17 cellular contexts compared by ENCODE assay signal in the genomic region with DNA sequence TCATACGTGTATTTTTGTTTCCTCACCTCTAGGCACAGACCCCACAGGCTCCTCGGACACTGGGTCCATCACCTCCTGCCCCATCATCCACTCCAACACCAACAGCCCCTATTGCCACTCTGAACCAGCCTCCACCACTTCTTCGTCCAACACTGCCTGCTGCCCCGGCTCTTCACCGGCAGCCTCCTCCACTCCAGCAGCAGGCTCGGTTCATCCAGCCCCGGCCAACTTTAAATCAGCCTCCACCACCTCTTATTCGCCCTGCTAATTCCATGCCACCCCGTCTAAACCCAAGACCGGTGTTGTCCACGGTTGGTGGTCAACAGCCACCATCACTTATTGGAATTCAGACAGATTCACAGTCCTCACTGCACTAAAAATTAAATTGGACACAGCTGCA. TPM values are rescaled to one million over a fixed set of nuclear protein-coding genes. Genes with fewer than 3 reads are reported as not detected.
A peak's percentile ranks its signal among the peaks of the same experiment; 100 is the strongest.
DNase-seq lines count a peak whose midpoint lies in the region; ATAC-seq, FAIRE-seq and TF ChIP-seq lines count a peak whose summit lies in the region.
"Had no signal": no experiment of that assay in that cellular context is flagged by ENCODE, and none has a peak within 500 bp of the region (broad histone marks: within the 10 kb centered on the region; RNA-seq: fewer than 3 reads in every experiment).

No MANE protein-coding gene starts in this region.

- in situ Hi-C loops in IMR-90 (cut with MboI; ENCODE audit: low sequenced_read_pairs), result no loop called here

- no peaks in the 10 kb centered on the region for H3K9me3 ChIP-seq in IMR-90 (ENCODE audit: control insufficient read depth, insufficient read depth, low read length)
- no peaks in the 10 kb centered on the region for H3K9me3 ChIP-seq in OCI-LY7 (ENCODE audit: low read length)

- H3K9ac ChIP-seq in IMR-90 (ENCODE audit: low read depth, low read length), result no peak overlapping the region

- no peak overlapping the region for H2BK5ac ChIP-seq in IMR-90 (ENCODE audit: low read depth, low read length, poor library complexity, severe bottlenecking)

- H4K20me1 ChIP-seq in IMR-90 (ENCODE audit: insufficient read depth, low read length), result no peaks in the 10 kb centered on the region
- H4K20me1 ChIP-seq in OCI-LY7 (ENCODE audit: insufficient read depth, low read length), result no peaks in the 10 kb centered on the region

- no peaks in the 10 kb centered on the region for H3K4me1 ChIP-seq in IMR-90 (ENCODE audit: control insufficient read depth, insufficient read depth, low read length)
- no peaks in the 10 kb centered on the region for H3K4me1 ChIP-seq in OCI-LY7 (ENCODE audit: insufficient read depth, low read length, poor library complexity, severe bottlenecking)

- H3K4me1 Mint-ChIP-seq in activated naive CD8-positive, alpha-beta T cell (ENCODE audit: low read depth), result peaks cover 10% of the 10 kb centered on the region
- peaks cover 5% of the 10 kb centered on the region for H3K4me1 Mint-ChIP-seq in activated naive CD8-positive, alpha-beta T cell treated with anti-CD3 and anti-CD28 coated beads for 36 hours
- peaks cover 6% of the 10 kb centered on the region for H3K4me1 Mint-ChIP-seq in memory B cell

- H4K91ac ChIP-seq in IMR-90 (ENCODE audit: insufficient read depth, low read depth, low read length), result no peak overlapping the region

- no peak overlapping the region for H3K4ac ChIP-seq in IMR-90 (ENCODE audit: low read depth, low read length)

- no peak overlapping the region for H3K23ac ChIP-seq in IMR-90 (ENCODE audit: low read depth, low read length)

- no peak overlapping the region for H2AK5ac ChIP-seq in IMR-90 (ENCODE audit: low read depth, low read length)

- no peak for TF ChIP-seq POLR2A in IMR-90 (IDR thresholded peaks at IDR 0.05; ENCODE audit: low read depth, low read length)

- H4K5ac ChIP-seq in IMR-90 (ENCODE audit: low read depth, low read length), result no peak overlapping the region

- no peaks in the 10 kb centered on the region for H3K9me1 ChIP-seq in IMR-90 (ENCODE audit: insufficient read depth, low read length)

- DNase-seq in activated naive CD8-positive, alpha-beta T cell treated with anti-CD3 and anti-CD28 coated beads for 36 hours, result no peak
- DNase-seq in IMR-90, result no peak
- no peak for DNase-seq in memory B cell (ENCODE audit: low spot score in 2 of 2)
- no peak for DNase-seq in urothelium cell line (ENCODE audit: low spot score)
- no peak for DNase-seq in OCI-LY7 (ENCODE audit: low spot score)
- no peak for DNase-seq in NCI-H510A (lab: John Stamatoyannopoulos, UW)
- DNase-seq: C1 segment of cervical spinal cord; DMS 273 treated with DMSO at 0.1 percent for 48 hours; DND-41; NCI-H1417 treated with DMSO at 0.1 percent for 48 hours; NCI-H2029; NCI-H2171 treated with DMSO at 0.1 percent for 48 hours; NCI-H748 treated with DMSO at 0.1 percent for 48 hours; NK-92 treated with Interleukin-12 subunit alpha and Interleukin-12 subunit beta, amount 100 ng/mL, for 24 hours had no signal

- POLR2A ChIA-PET in IMR-90 (lab: Charles Lee; ENCODE audit: unreplicated experiment) (no interaction called here), OCI-LY7 (lab: Charles Lee) (interaction anchor here (0.6 kb wide), 1 partner anchor 41 kb away, joined by 6 read pairs; no protein-coding TSS in a partner anchor)

- H3K79me1 ChIP-seq in IMR-90 (ENCODE audit: low read depth in 1 of 2, low read length in 2 of 2), result no peaks in the 10 kb centered on the region

- no peaks in the 10 kb centered on the region for H3K27me3 ChIP-seq in IMR-90 (ENCODE audit: control insufficient read depth, insufficient read depth, low read length)

- no peak overlapping the region for H3K27ac ChIP-seq in IMR-90 (ENCODE audit: insufficient read depth, low read length)
- no peak overlapping the region for H3K27ac ChIP-seq in OCI-LY7 (ENCODE audit: low read depth, low read length, poor library complexity, severe bottlenecking)

- H3K36me3 Mint-ChIP-seq in activated naive CD8-positive, alpha-beta T cell, result peaks cover 8% of the 10 kb centered on the region
- peaks cover 14% of the 10 kb centered on the region for H3K36me3 Mint-ChIP-seq in activated naive CD8-positive, alpha-beta T cell treated with anti-CD3 and anti-CD28 coated beads for 36 hours
- H3K36me3 Mint-ChIP-seq in memory B cell, result peaks cover 15% of the 10 kb centered on the region

- H2AFZ ChIP-seq in IMR-90 (replicated peaks; ENCODE audit: low read length, poor library complexity) (no peak overlapping the region), OCI-LY7 (ENCODE audit: low read length) (no peak overlapping the region)

- peak; percentile 76 for FAIRE-seq in urothelium cell line (lab: Jason Lieb, UNC)
- FAIRE-seq: RCC 7860 had no signal

- no peaks in the 10 kb centered on the region for H3K9me2 ChIP-seq in OCI-LY7 (ENCODE audit: insufficient read depth, low read length)

- TSS peak; percentile 19 for BruUV-seq in IMR-90 (replicated peaks; lab: Mats Ljungman, UMichigan)
- no TSS peak for BruUV-seq in OCI-LY7 (replicated peaks; lab: Mats Ljungman, UMichigan)

- H3K36me3 ChIP-seq in IMR-90 (ENCODE audit: control insufficient read depth, insufficient read depth, low read length) (peaks cover 15% of the 10 kb centered on the region), OCI-LY7 (ENCODE audit: insufficient read depth, low read length) (peaks cover 67% of the 10 kb centered on the region)

- no peak overlapping the region for H2BK120ac ChIP-seq in IMR-90 (ENCODE audit: low read depth, low read length)

- H3K4me3 ChIP-seq in IMR-90 (ENCODE audit: insufficient read depth, low read depth, low read length) (no peak overlapping the region), OCI-LY7 (ENCODE audit: low read depth, low read length, poor library complexity, severe bottlenecking) (no peak overlapping the region)

- H4K8ac ChIP-seq in IMR-90 (ENCODE audit: low read depth in 2 of 2, low read length in 2 of 2), result no peak overlapping the region

- H3K9me3 Mint-ChIP-seq in activated naive CD8-positive, alpha-beta T cell (ENCODE audit: low read depth), result no peaks in the 10 kb centered on the region
- no peaks in the 10 kb centered on the region for H3K9me3 Mint-ChIP-seq in activated naive CD8-positive, alpha-beta T cell treated with anti-CD3 and anti-CD28 coated beads for 36 hours
- no peaks in the 10 kb centered on the region for H3K9me3 Mint-ChIP-seq in memory B cell

- H2BK20ac ChIP-seq in IMR-90 (ENCODE audit: low read depth, low read length), result no peak overlapping the region

- TF ChIP-seq CTCF in IMR-90 (conservative IDR thresholded peaks at IDR 0.05; ENCODE audit: low read depth, low read length) (no peak), OCI-LY7 (conservative IDR thresholded peaks at IDR 0.05; ENCODE audit: low read length) (no peak)

- no peak overlapping the region for H3K56ac ChIP-seq in IMR-90 (ENCODE audit: extremely low read depth, insufficient read depth, low read length)

- no peak overlapping the region for H3K18ac ChIP-seq in IMR-90 (ENCODE audit: low read depth, low read length)

- H3K79me2 ChIP-seq in OCI-LY7 (ENCODE audit: insufficient read depth, low read depth, low read length), result no peaks in the 10 kb centered on the region

- TF ChIP-seq RAD21 in IMR-90 (IDR thresholded peaks at IDR 0.05; ENCODE audit: low read length), result no peak

- ATAC-seq in IMR-90 (ENCODE audit: low read depth), result no peak
- no peak for ATAC-seq in memory B cell (ENCODE audit: low read depth)
- ATAC-seq: Right ventricle myocardium inferior had no signal

- dilution Hi-C loops in IMR-90 (cut with HindIII; ENCODE audit: low sequenced_read_pairs, unreplicated experiment), result no loop called here

- H3K27me3 Mint-ChIP-seq in activated naive CD8-positive, alpha-beta T cell, result no peaks in the 10 kb centered on the region
- H3K27me3 Mint-ChIP-seq in activated naive CD8-positive, alpha-beta T cell treated with anti-CD3 and anti-CD28 coated beads for 36 hours, result no peaks in the 10 kb centered on the region
- no peaks in the 10 kb centered on the region for H3K27me3 Mint-ChIP-seq in memory B cell

- H3K27ac Mint-ChIP-seq in activated naive CD8-positive, alpha-beta T cell, result peak overlapping the region; percentile 46
- no peak overlapping the region for H3K27ac Mint-ChIP-seq in activated naive CD8-positive, alpha-beta T cell treated with anti-CD3 and anti-CD28 coated beads for 36 hours
- peak overlapping the region; percentile 32 for H3K27ac Mint-ChIP-seq in memory B cell

- no peak overlapping the region for H3K14ac ChIP-seq in IMR-90 (replicated peaks; ENCODE audit: low read depth, low read length)

- CTCF ChIA-PET in IMR-90 (lab: Yijun Ruan, JAX) (interaction anchor here (1.2 kb wide), 1 partner anchor 157 kb away, joined by 4 read pairs; no protein-coding TSS in a partner anchor), OCI-LY7 (lab: Charles Lee; ENCODE audit: unreplicated experiment) (no interaction called here)

- intact Hi-C loops in IMR-90 (cut with micrococcal nuclease) (no loop called here), OCI-LY7 (cut with micrococcal nuclease; ENCODE audit: unreplicated experiment) (no loop called here)

- WGBS in IMR-90 (ENCODE audit: extremely low coverage in 2 of 2, insufficient read length in 1 of 2), 2 experiments, result 97% methylated on average over 9 of the region's 11 CpGs; no CpG with 5 or more reads in 1 of the 2 experiments

- no peak overlapping the region for H3K4me3 Mint-ChIP-seq in activated naive CD8-positive, alpha-beta T cell
- H3K4me3 Mint-ChIP-seq in activated naive CD8-positive, alpha-beta T cell treated with anti-CD3 and anti-CD28 coated beads for 36 hours, result no peak overlapping the region
- no peak overlapping the region for H3K4me3 Mint-ChIP-seq in memory B cell

- H3K4me2 ChIP-seq in IMR-90 (ENCODE audit: low read depth, low read length) (no peak overlapping the region), OCI-LY7 (ENCODE audit: low read length) (no peak overlapping the region)

- no peak overlapping the region for H2BK15ac ChIP-seq in IMR-90 (ENCODE audit: low read depth, low read length)

- no peak overlapping the region for H2AK9ac ChIP-seq in IMR-90 (replicated peaks; ENCODE audit: low read depth, low read length, poor library complexity)

TF ChIP-seq in IMR-90, 13 proteins besides CTCF, POLR2A, EP300 and RAD21 (continues in another document):
- TF ChIP-seq SMC3 (IDR thresholded peaks at IDR 0.05; ENCODE audit: low read depth, low read length), result no peak

RNA-seq across cellular contexts. Expression of gene TRAF5, which starts 13.2 kb away (rescaled TPM):
- total RNA-seq in activated naive CD8-positive, alpha-beta T cell treated with anti-CD3 and anti-CD28 coated beads for 36 hours, result 10 to 100 TPM; 23.7 to 24.4 TPM
- 10.0 and 13.1 TPM in 2 replicates for total RNA-seq in IMR-90 (2012; rRNA removed)
- polyA plus RNA-seq in IMR-90 (2012; rRNA removed), result 11.0 and 14.7 TPM in 2 replicates
- 2.9 and 4.3 TPM in 2 replicates for polyA plus RNA-seq in IMR-90 (2012; cell fraction: cytosol; rRNA removed)
- 21.7 and 89.3 TPM in 2 replicates for polyA plus RNA-seq in IMR-90 (2012; cell fraction: nucleus; rRNA removed; ENCODE audit: low replicate concordance)
- total RNA-seq in OCI-LY7 (2014; rRNA removed; shearing (Covaris generic)), result 23.0 and 24.2 TPM in 2 replicates
- total RNA-seq in OCI-LY7 (2022), result 54.4 and 61.1 TPM in 2 replicates

RNA-seq across cellular contexts. Expression of gene RCOR3, which starts 54.2 kb away (rescaled TPM):
- total RNA-seq in activated naive CD8-positive, alpha-beta T cell treated with anti-CD3 and anti-CD28 coated beads for 36 hours, result 10 to 100 TPM; 31.8 to 33.7 TPM
- 8.1 and 11.9 TPM in 2 replicates for total RNA-seq in IMR-90 (2012; rRNA removed)
- 15.0 and 16.4 TPM in 2 replicates for polyA plus RNA-seq in IMR-90 (2012; rRNA removed)
- 9.3 and 9.5 TPM in 2 replicates for polyA plus RNA-seq in IMR-90 (2012; cell fraction: cytosol; rRNA removed)
- 46.4 and 90.6 TPM in 2 replicates for polyA plus RNA-seq in IMR-90 (2012; cell fraction: nucleus; rRNA removed; ENCODE audit: low replicate concordance)
- total RNA-seq in OCI-LY7 (2014; rRNA removed; shearing (Covaris generic)), result 32.3 and 34.8 TPM in 2 replicates
- total RNA-seq in OCI-LY7 (2022), result 62.3 and 79.7 TPM in 2 replicates
